9 cellular contexts compared by ENCODE assay signal in the genomic region with DNA sequence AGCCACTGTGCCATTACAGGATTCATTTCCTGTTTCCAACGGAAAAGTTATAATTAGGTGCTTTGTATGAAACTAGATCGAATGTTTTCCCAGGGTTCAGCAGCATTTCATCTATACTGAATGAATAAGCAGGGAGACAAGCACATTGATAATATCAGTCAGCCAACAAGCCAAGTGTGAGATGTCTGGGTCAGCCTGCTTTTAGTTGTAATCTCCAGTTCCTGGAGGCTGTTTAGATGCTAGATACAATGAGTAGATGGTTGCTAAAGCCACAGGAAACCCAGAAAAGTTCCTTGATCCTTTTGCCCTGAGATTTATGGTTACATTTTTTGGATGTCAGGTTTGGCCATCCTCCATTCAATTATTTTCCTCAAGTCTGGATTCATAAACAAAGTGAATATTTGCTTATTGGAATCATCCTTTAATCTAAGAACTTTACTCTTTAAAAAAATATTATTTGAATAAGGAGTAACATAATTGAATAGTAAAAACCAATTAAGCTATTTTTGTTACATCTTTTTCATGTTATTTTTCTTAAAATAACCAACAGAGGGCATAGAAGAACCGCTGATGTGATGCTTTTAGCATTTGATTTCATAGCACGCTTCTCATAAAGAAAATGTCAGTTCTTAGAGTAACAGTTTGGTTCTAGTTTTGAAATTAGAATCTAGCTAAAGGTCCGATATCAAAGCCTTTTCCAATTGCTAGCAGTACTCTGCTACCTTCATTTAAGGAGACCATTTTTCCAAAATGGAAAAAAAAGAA.
A peak's percentile ranks its signal among the peaks of the same experiment; 100 is the strongest.
DNase-seq lines count a peak whose midpoint lies in the region; ATAC-seq and TF ChIP-seq lines count a peak whose summit lies in the region.
"Had no signal": no experiment of that assay in that cellular context is flagged by ENCODE, and none has a peak within 500 bp of the region (broad histone marks: within the 10 kb centered on the region; RNA-seq: fewer than 3 reads in every experiment).

No MANE protein-coding gene starts in this region.

- peaks cover 0 to 5% (median 0%) of the 10 kb centered on the region in 3 donors for H3K9me3 ChIP-seq in adrenal gland (replicated peaks in 1 of 3)

- DNase-seq in EL (peak; percentile 5), M059J (ENCODE audit: low read depth) (peak; percentile 8), amniotic epithelial cell (ENCODE audit: low read depth) (peak; percentile 2), lung microvascular endothelial cell (ENCODE audit: low read depth in 2 of 2) (peak; percentile 5 to 65), adrenal gland (no peak), epidermal melanocyte (ENCODE audit: insufficient read length, low spot score) (no peak)
- DNase-seq: activated CD4-positive, alpha-beta T cell treated with anti-CD3 and anti-CD28 coated beads, Interleukin-2, amount 50 U/mL, for 1 hour had no signal

- intact Hi-C loops in adrenal gland (cut with DNase I) = no loop called here

- H3K4me3 ChIP-seq in adrenal gland = no peak overlapping the region

- no peaks in the 10 kb centered on the region for H3K4me1 ChIP-seq in adrenal gland (replicated peaks in 1 of 2)

- TF ChIP-seq POLR2A in adrenal gland (IDR thresholded peaks at IDR 0.05) = no peak

- H3K27ac ChIP-seq in adrenal gland = no peak overlapping the region

- H3K36me3 ChIP-seq in adrenal gland (replicated peaks in 1 of 2) = no peaks in the 10 kb centered on the region

- no peaks in the 10 kb centered on the region for H3K27me3 ChIP-seq in adrenal gland

- WGBS in adrenal gland, 4 donors = 13 to 24% (median 18%) methylated on average over 5 of the region's 5 CpGs

- no peak for ATAC-seq in GM19452 (IDR thresholded peaks at IDR 0.05; ENCODE audit: unreplicated experiment)
- no peak for ATAC-seq in GM21576 (IDR thresholded peaks at IDR 0.05; ENCODE audit: unreplicated experiment)

- TF ChIP-seq CTCF in adrenal gland (IDR thresholded peaks at IDR 0.05) = peak in 2 of 6 experiments; percentile 17 to 33

Comparison
In these comparisons a context has a peak if more than half of its experiments do, and no peak if none do; other contexts are left out.
1. DNase-seq: peak in EL (single experiment), M059J (single experiment), amniotic epithelial cell (single experiment) and lung microvascular endothelial cell (2 of 2); none in adrenal gland (0 of 7) and epidermal melanocyte (single experiment).